Comparison of ENCODE assay signal across 18 cellular contexts in the genomic region with DNA sequence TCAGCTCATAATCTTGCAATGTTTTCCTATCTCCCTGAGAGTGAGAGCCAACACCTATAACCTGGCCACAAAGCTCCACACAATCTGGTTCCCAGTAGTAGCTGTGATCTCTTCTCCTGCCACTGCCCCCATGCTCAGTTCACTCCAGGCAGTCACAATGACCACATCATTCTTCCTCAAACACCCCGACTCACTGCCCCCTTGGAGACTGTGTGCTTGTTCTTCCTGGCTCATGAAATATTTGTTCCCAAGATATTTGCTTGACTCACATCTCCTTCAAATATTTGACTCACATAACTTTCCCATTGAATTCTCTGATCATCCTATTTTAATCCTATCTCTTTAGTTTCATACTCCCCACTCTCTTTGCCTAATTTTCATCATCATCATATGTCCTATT.
DNase-seq lines count a peak whose midpoint lies in the region; ATAC-seq and TF ChIP-seq lines count a peak whose summit lies in the region.
"Had no signal": no experiment of that assay in that cellular context is flagged by ENCODE, and none has a peak within 500 bp of the region (broad histone marks: within the 10 kb centered on the region; RNA-seq: fewer than 3 reads in every experiment).

No MANE protein-coding gene starts in this region.

- no peak overlapping the region for H3K4me3 ChIP-seq in smooth muscle cell
- no peak overlapping the region for H3K4me3 ChIP-seq in Karpas-422 (ENCODE audit: low read length)
- H3K4me3 ChIP-seq: BLaER1 treated with 17β-estradiol and CSF1 and Interleukin-3, amounts not matched to agents 10 nM and 100 nM; SJSA1; tibial artery had no signal

- H3K36me3 Mint-ChIP-seq in natural killer cell = no peaks in the 10 kb centered on the region
- H3K36me3 Mint-ChIP-seq: stimulated activated naive B cell treated with anti-CD40 and anti-IgM and Interleukin-4, amounts not matched to agents 10 μg/mL and 1 μg/mL and 100 μg/mL, for 72 hours had no signal

- H3K9me3 ChIP-seq in smooth muscle cell (replicated peaks; ENCODE audit: low read depth) = no peaks in the 10 kb centered on the region
- no peaks in the 10 kb centered on the region for H3K9me3 ChIP-seq in Karpas-422 (ENCODE audit: low read length)
- H3K9me3 ChIP-seq: BLaER1 treated with 17β-estradiol and CSF1 and Interleukin-3, amounts not matched to agents 10 nM and 100 nM; SJSA1; tibial artery had no signal

- TF ChIP-seq CTCF in smooth muscle cell (IDR thresholded peaks at IDR 0.05; ENCODE audit: borderline replicate concordance, insufficient read depth, poor library complexity, severe bottlenecking) = no peak
- no peak for TF ChIP-seq CTCF in natural killer cell (IDR thresholded peaks at IDR 0.05)

- H3K4me1 ChIP-seq in smooth muscle cell (ENCODE audit: low read depth) = peaks cover under 1% of the 10 kb centered on the region
- no peaks in the 10 kb centered on the region for H3K4me1 ChIP-seq in Karpas-422 (ENCODE audit: low read length)
- H3K4me1 ChIP-seq: tibial artery had no signal

- H3K79me2 ChIP-seq in smooth muscle cell (ENCODE audit: low read depth) (no peaks in the 10 kb centered on the region), Karpas-422 (ENCODE audit: low read length) (no peaks in the 10 kb centered on the region)

- H3K4me2 ChIP-seq in smooth muscle cell (no peak overlapping the region), Karpas-422 (ENCODE audit: low read depth, low read length, poor library complexity, severe bottlenecking) (no peak overlapping the region)
- H3K4me2 ChIP-seq: BLaER1 treated with 17β-estradiol and CSF1 and Interleukin-3, amounts not matched to agents 10 nM and 100 nM had no signal

- H3K36me3 ChIP-seq in smooth muscle cell (ENCODE audit: low read depth) = no peaks in the 10 kb centered on the region
- H3K36me3 ChIP-seq in Karpas-422 (ENCODE audit: insufficient read depth, low read length) = no peaks in the 10 kb centered on the region
- H3K36me3 ChIP-seq: BLaER1 treated with 17β-estradiol and CSF1 and Interleukin-3, amounts not matched to agents 10 nM and 100 nM; SJSA1; tibial artery had no signal

- H2AFZ ChIP-seq in smooth muscle cell (ENCODE audit: low read depth) = no peak overlapping the region
- H2AFZ ChIP-seq in Karpas-422 (ENCODE audit: low read length) = no peak overlapping the region

- no peaks in the 10 kb centered on the region for H3K9me2 ChIP-seq in Karpas-422 (replicated peaks; ENCODE audit: insufficient read depth, low read length)

- H3K27me3 Mint-ChIP-seq in natural killer cell (ENCODE audit: low read depth in 2 of 2) = peaks cover 0 to 8% of the 10 kb centered on the region in 2 donors

- no peak overlapping the region for H3K4me3 Mint-ChIP-seq in natural killer cell
- H3K4me3 Mint-ChIP-seq: activated T-helper 17 cell treated with anti-CD3 and anti-CD28 coated beads, Interleukin-2, amount 50 U/mL, for 72 hours; nephron progenitor cell; stimulated activated naive B cell treated with anti-CD40 and anti-IgM and Interleukin-4, amounts not matched to agents 10 μg/mL and 1 μg/mL and 100 μg/mL, for 72 hours; T-helper 2 cell treated with Interferon-gamma antibody and Interleukin-4, amounts not matched to agents 5 μg/mL and 100 μg/mL, for 36 hours had no signal

- H3K27ac ChIP-seq in smooth muscle cell (ENCODE audit: low read depth) (peak overlapping the region; percentile 37), Karpas-422 (ENCODE audit: low read length) (no peak overlapping the region)
- H3K27ac ChIP-seq: BLaER1 treated with 17β-estradiol and CSF1 and Interleukin-3, amounts not matched to agents 10 nM and 100 nM; SJSA1; tibial artery had no signal

- H3K9me3 Mint-ChIP-seq in natural killer cell = peaks cover 0 to 2% of the 10 kb centered on the region in 2 donors
- H3K9me3 Mint-ChIP-seq: activated T-helper 17 cell treated with anti-CD3 and anti-CD28 coated beads, Interleukin-2, amount 50 U/mL, for 72 hours; stimulated activated naive B cell treated with anti-CD40 and anti-IgM and Interleukin-4, amounts not matched to agents 10 μg/mL and 1 μg/mL and 100 μg/mL, for 72 hours; T-helper 2 cell treated with Interferon-gamma antibody and Interleukin-4, amounts not matched to agents 5 μg/mL and 100 μg/mL, for 36 hours had no signal

- H3F3A ChIP-seq in smooth muscle cell (ENCODE audit: low read depth) = peaks cover 29% of the 10 kb centered on the region

- ATAC-seq in HG03378 (IDR thresholded peaks at IDR 0.05; ENCODE audit: unreplicated experiment) = no peak
- ATAC-seq in natural killer cell = no peak
- ATAC-seq: activated CD4-positive, CD25-positive, alpha-beta regulatory T cell treated with anti-CD3 and anti-CD28 coated beads, Interleukin-2, amount 50 U/mL, for 24 hours; activated T-helper 17 cell treated with anti-CD3 and anti-CD28 coated beads, Interleukin-2, amount 50 U/mL, for 72 hours; stimulated activated naive B cell treated with anti-CD40 and anti-IgM and Interleukin-4, amounts not matched to agents 10 μg/mL and 1 μg/mL and 100 μg/mL, for 72 hours had no signal

- no peaks in the 10 kb centered on the region for H3K27me3 ChIP-seq in smooth muscle cell (ENCODE audit: low read depth)
- H3K27me3 ChIP-seq in Karpas-422 (ENCODE audit: low read length) = no peaks in the 10 kb centered on the region
- H3K27me3 ChIP-seq: BLaER1 treated with 17β-estradiol and CSF1 and Interleukin-3, amounts not matched to agents 10 nM and 100 nM; tibial artery had no signal

- WGBS in smooth muscle cell (ENCODE audit: low lambda C conversion rate) = 48% methylated on average over 1 of the region's 1 CpG

- peaks cover 0 to 4% of the 10 kb centered on the region in 2 donors for H3K4me1 Mint-ChIP-seq in natural killer cell
- H3K4me1 Mint-ChIP-seq: activated T-helper 17 cell treated with anti-CD3 and anti-CD28 coated beads, Interleukin-2, amount 50 U/mL, for 72 hours; nephron progenitor cell had no signal

- H3K9ac ChIP-seq in smooth muscle cell (ENCODE audit: low read depth) = no peak overlapping the region
- no peak overlapping the region for H3K9ac ChIP-seq in Karpas-422 (ENCODE audit: low read length)
- H3K9ac ChIP-seq: BLaER1 treated with 17β-estradiol and CSF1 and Interleukin-3, amounts not matched to agents 10 nM and 100 nM had no signal

- intact Hi-C loops in natural killer cell (cut with micrococcal nuclease) = no loop called here

- peak; percentile 53 for DNase-seq in HCEC 1CT
- DNase-seq in astrocyte of the hippocampus (ENCODE audit: low read depth, low spot score) = peak; percentile 62
- peak; percentile 72 for DNase-seq in glomerular visceral epithelial cell (ENCODE audit: extremely low spot score)
- no peak for DNase-seq in smooth muscle cell (lab: John Stamatoyannopoulos, UW; ENCODE audit: unreplicated experiment)
- no peak for DNase-seq in activated CD4-positive, alpha-beta T cell treated with anti-CD3 and anti-CD28 coated beads, Interleukin-2, amount 50 U/mL, for 48 hours
- DNase-seq in Karpas-422 = no peak
- DNase-seq in natural killer cell = no peak
- DNase-seq: MV-4-11; NCI-H748 treated with DMSO at 0.1 percent for 48 hours; nephron progenitor cell; stimulated activated naive B cell treated with anti-CD40 and anti-IgM and Interleukin-4, amounts not matched to agents 10 μg/mL and 1 μg/mL and 100 μg/mL, for 72 hours; tibial artery had no signal

- H4K20me1 ChIP-seq in smooth muscle cell (ENCODE audit: low read depth) (no peaks in the 10 kb centered on the region), Karpas-422 (ENCODE audit: insufficient read depth, low read depth, low read length) (no peaks in the 10 kb centered on the region)
- H4K20me1 ChIP-seq: BLaER1 treated with 17β-estradiol and CSF1 and Interleukin-3, amounts not matched to agents 10 nM and 100 nM had no signal

- no peak overlapping the region for H3K27ac Mint-ChIP-seq in natural killer cell
- H3K27ac Mint-ChIP-seq: activated T-helper 17 cell treated with anti-CD3 and anti-CD28 coated beads, Interleukin-2, amount 50 U/mL, for 72 hours; nephron progenitor cell; stimulated activated naive B cell treated with anti-CD40 and anti-IgM and Interleukin-4, amounts not matched to agents 10 μg/mL and 1 μg/mL and 100 μg/mL, for 72 hours; T-helper 2 cell treated with Interferon-gamma antibody and Interleukin-4, amounts not matched to agents 5 μg/mL and 100 μg/mL, for 36 hours had no signal

Comparison
In these comparisons a context has a peak if more than half of its experiments do, and no peak if none do; other contexts are left out.
1. DNase-seq: peak in HCEC 1CT (single experiment), astrocyte of the hippocampus (single experiment) and glomerular visceral epithelial cell (single experiment); none in smooth muscle cell (single experiment), activated CD4-positive, alpha-beta T cell treated with anti-CD3 and anti-CD28 coated beads, Interleukin-2, amount 50 U/mL, for 48 hours (0 of 2), Karpas-422 (single experiment) and natural killer cell (single experiment).